In the genomic region with DNA sequence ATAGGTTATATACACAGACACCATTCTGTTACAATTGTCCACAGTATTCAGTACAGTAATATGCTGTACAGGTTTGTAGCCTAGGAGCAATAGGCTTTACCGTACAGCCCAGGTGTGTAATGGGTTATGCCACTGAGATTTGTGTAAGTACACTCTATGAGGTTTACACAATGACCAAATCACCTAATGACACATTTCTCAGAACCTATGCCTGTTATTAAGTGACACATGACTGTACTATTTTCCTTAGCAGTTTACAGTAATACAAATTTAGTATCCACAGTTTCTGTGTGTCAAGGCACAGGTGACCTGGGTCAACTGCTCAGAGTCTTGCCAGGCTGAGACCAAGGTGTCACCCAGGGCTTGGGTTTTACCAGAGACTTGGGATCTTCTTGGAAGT, we compare ENCODE assay signal across 20 cellular contexts.
"Had no signal": no experiment of that assay in that cellular context is flagged by ENCODE, and none has a peak within 500 bp of the region (broad histone marks: within the 10 kb centered on the region; RNA-seq: fewer than 3 reads in every experiment).

No MANE protein-coding gene starts in this region.

- H3K27me3 ChIP-seq: colonic mucosa, heart left ventricle, pancreas, tibial artery, upper lobe of left lung, uterus had no signal

- H3K36me3 Mint-ChIP-seq: natural killer cell treated with Interleukin-12 subunit alpha and Interleukin-12 subunit beta and Interleukin-15 and Interleukin-18, amount 100 ng/mL, for 72 hours had no signal

- H3K4me1 ChIP-seq: colonic mucosa, heart left ventricle, left ventricle myocardium inferior, lower lobe of right lung, pancreas, tibial artery, upper lobe of left lung, uterus had no signal

- H3K27me3 Mint-ChIP-seq: natural killer cell treated with Interleukin-12 subunit alpha and Interleukin-12 subunit beta and Interleukin-15 and Interleukin-18, amount 100 ng/mL, for 72 hours; progenitor cell of endocrine pancreas; stimulated activated naive CD8-positive, alpha-beta T cell treated with anti-CD3 and anti-CD28 coated beads, Interleukin-15, Interleukin-2, amounts not matched to agents 100 ng/mL and 50 ng/mL, for 24 hours had no signal

- H3K4me3 ChIP-seq: colonic mucosa, heart left ventricle, left ventricle myocardium inferior, lower lobe of right lung, pancreas, tibial artery, upper lobe of left lung, uterus had no signal

- H3K27ac ChIP-seq: colonic mucosa, heart left ventricle, left ventricle myocardium inferior, lower lobe of right lung, pancreas, tibial artery, upper lobe of left lung, uterus had no signal

- DNase-seq: colonic mucosa; dermis blood vessel endothelial cell; heart left ventricle; hippocampal formation; kidney glomerular epithelial cell; left ventricle myocardium inferior; lower lobe of right lung; mesenchymal stem cell; midbrain; occipital lobe; pancreas; right cardiac atrium; small intestine; stimulated activated CD4-positive, alpha-beta T cell treated with anti-CD3 and anti-CD28 coated beads, Interleukin-2, amount 100 ng/mL, for 48 hours; tibial artery; upper lobe of left lung; uterus had no signal

- H3K9me3 ChIP-seq: colonic mucosa, heart left ventricle, left ventricle myocardium inferior, lower lobe of right lung, pancreas, tibial artery, upper lobe of left lung, uterus had no signal

- H3K4me3 Mint-ChIP-seq: natural killer cell treated with Interleukin-12 subunit alpha and Interleukin-12 subunit beta and Interleukin-15 and Interleukin-18, amount 100 ng/mL, for 72 hours; stimulated activated naive CD8-positive, alpha-beta T cell treated with anti-CD3 and anti-CD28 coated beads, Interleukin-15, Interleukin-2, amounts not matched to agents 100 ng/mL and 50 ng/mL, for 24 hours had no signal

- H3K27ac Mint-ChIP-seq: natural killer cell treated with Interleukin-12 subunit alpha and Interleukin-12 subunit beta and Interleukin-15 and Interleukin-18, amount 100 ng/mL, for 72 hours; progenitor cell of endocrine pancreas; stimulated activated naive CD8-positive, alpha-beta T cell treated with anti-CD3 and anti-CD28 coated beads, Interleukin-15, Interleukin-2, amounts not matched to agents 100 ng/mL and 50 ng/mL, for 24 hours had no signal

- ATAC-seq: heart left ventricle; lower lobe of right lung; natural killer cell treated with Interleukin-12 subunit alpha and Interleukin-12 subunit beta and Interleukin-15 and Interleukin-18, amount 100 ng/mL, for 72 hours; pancreas; right cardiac atrium had no signal

- H3K36me3 ChIP-seq: colonic mucosa, heart left ventricle, left ventricle myocardium inferior, lower lobe of right lung, pancreas, tibial artery, upper lobe of left lung, uterus had no signal
